ENCODE assay signal across 2 cellular contexts in the genomic region with DNA sequence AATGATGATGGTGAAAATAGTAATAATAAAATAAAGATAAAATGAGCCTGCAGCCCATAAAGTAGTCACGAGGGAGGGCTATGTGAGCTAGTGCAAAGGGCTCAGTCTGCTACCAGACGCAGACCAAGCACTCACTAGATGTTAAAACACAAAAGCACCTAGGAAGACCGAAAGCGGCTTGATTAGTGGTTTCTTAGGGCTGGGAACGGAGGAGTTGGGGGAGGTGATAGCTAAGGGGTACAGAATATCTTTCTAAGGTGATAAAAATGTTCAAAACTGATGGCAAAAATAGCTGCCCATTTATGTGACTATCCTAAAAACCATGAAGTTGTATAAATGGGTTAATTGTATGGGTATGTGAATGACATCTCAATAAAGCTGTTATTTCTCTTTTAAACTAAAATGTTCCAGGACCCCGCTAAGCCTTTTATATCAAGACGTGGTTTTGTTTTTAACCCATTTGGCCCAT.
TF ChIP-seq lines count a peak whose summit lies in the region.

No MANE protein-coding gene starts in this region.

TF ChIP-seq in SK-N-SH, 30 proteins besides CTCF, POLR2A, EP300 and RAD21 (continued from another document):
- TF ChIP-seq, protein P1, sequence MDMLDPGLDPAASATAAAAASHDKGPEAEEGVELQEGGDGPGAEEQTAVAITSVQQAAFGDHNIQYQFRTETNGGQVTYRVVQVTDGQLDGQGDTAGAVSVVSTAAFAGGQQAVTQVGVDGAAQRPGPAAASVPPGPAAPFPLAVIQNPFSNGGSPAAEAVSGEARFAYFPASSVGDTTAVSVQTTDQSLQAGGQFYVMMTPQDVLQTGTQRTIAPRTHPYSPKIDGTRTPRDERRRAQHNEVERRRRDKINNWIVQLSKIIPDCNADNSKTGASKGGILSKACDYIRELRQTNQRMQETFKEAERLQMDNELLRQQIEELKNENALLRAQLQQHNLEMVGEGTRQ (IDR thresholded peaks at IDR 0.05; ENCODE audit: borderline replicate concordance, low read depth, low read length) = no peak
TF ChIP-seq in SK-N-SH: peak in this region for 0.

TF ChIP-seq in SK-N-SH treated with all-trans-retinoic acid at 6 μM for 48 hours, 23 proteins besides CTCF, POLR2A, EP300 and RAD21 (continued from another document):
- no peak for TF ChIP-seq ARNTL (CRISPR knock-in tag; IDR thresholded peaks at IDR 0.05; ENCODE audit: borderline replicate concordance, low read depth)
- TF ChIP-seq, protein P2, sequence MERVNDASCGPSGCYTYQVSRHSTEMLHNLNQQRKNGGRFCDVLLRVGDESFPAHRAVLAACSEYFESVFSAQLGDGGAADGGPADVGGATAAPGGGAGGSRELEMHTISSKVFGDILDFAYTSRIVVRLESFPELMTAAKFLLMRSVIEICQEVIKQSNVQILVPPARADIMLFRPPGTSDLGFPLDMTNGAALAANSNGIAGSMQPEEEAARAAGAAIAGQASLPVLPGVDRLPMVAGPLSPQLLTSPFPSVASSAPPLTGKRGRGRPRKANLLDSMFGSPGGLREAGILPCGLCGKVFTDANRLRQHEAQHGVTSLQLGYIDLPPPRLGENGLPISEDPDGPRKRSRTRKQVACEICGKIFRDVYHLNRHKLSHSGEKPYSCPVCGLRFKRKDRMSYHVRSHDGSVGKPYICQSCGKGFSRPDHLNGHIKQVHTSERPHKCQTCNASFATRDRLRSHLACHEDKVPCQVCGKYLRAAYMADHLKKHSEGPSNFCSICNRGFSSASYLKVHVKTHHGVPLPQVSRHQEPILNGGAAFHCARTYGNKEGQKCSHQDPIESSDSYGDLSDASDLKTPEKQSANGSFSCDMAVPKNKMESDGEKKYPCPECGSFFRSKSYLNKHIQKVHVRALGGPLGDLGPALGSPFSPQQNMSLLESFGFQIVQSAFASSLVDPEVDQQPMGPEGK (CRISPR knock-in tag; IDR thresholded peaks at IDR 0.05; ENCODE audit: borderline replicate concordance) = no peak
- TF ChIP-seq ZFP30 (CRISPR knock-in tag; IDR thresholded peaks at IDR 0.05) = no peak
- no peak for TF ChIP-seq RARB (CRISPR knock-in tag; IDR thresholded peaks at IDR 0.05)
- no peak for TF ChIP-seq ZNF8 (CRISPR knock-in tag; IDR thresholded peaks at IDR 0.05)
- TF ChIP-seq OSR1 (CRISPR knock-in tag; IDR thresholded peaks at IDR 0.05) = no peak
